Comparison of ENCODE assay signal across 8 cellular contexts in genomic region chr14:32940066-32940651, GRCh38. TPM values are rescaled to one million over a fixed set of nuclear protein-coding genes. Genes with fewer than 3 reads are reported as not detected.
DNase-seq lines count a peak whose midpoint lies in the region; ATAC-seq lines count a peak whose summit lies in the region.

No MANE protein-coding gene starts in this region.

- peaks cover 60% of the 10 kb centered on the region for H3K27me3 Mint-ChIP-seq in dendritic cell treated with granulocyte-macrophage colony-stimulating factor and Interleukin-4, amounts not matched to agents 40 ng/mL and 50 ng/mL, for 4 days
- peaks cover 33 to 93% (median 57%) of the 10 kb centered on the region in 5 donors for H3K27me3 Mint-ChIP-seq in naive thymus-derived CD8-positive, alpha-beta T cell

- H3K4me3 Mint-ChIP-seq in dendritic cell treated with granulocyte-macrophage colony-stimulating factor and Interleukin-4, amounts not matched to agents 40 ng/mL and 50 ng/mL, for 4 days, result peak overlapping the region; percentile 80
- H3K4me3 Mint-ChIP-seq in naive thymus-derived CD8-positive, alpha-beta T cell, result peak overlapping the region; percentile 62 to 89 (median 84)

- H3K4me3 ChIP-seq in effector memory CD4-positive, alpha-beta T cell (ENCODE audit: insufficient read depth, low read depth, low read length, poor library complexity, severe bottlenecking), result no peak overlapping the region

- peak; percentile 67 for DNase-seq in DMS53 (lab: John Stamatoyannopoulos, UW)
- DNase-seq in NCI-H345 (lab: John Stamatoyannopoulos, UW), result peak; percentile 56
- no peak for DNase-seq in naive thymus-derived CD8-positive, alpha-beta T cell
- no peak for DNase-seq in effector memory CD4-positive, alpha-beta T cell
- no peak for DNase-seq in COR-L47 (lab: John Stamatoyannopoulos, UW)
- no peak for DNase-seq in SW 1271 (lab: John Stamatoyannopoulos, UW)

- no peaks in the 10 kb centered on the region for H3K36me3 Mint-ChIP-seq in dendritic cell treated with granulocyte-macrophage colony-stimulating factor and Interleukin-4, amounts not matched to agents 40 ng/mL and 50 ng/mL, for 4 days (ENCODE audit: low read depth)
- peaks cover 0 to 12% (median 9%) of the 10 kb centered on the region in 3 donors for H3K36me3 Mint-ChIP-seq in naive thymus-derived CD8-positive, alpha-beta T cell

- H3K27ac Mint-ChIP-seq in dendritic cell treated with granulocyte-macrophage colony-stimulating factor and Interleukin-4, amounts not matched to agents 40 ng/mL and 50 ng/mL, for 4 days, result no peak overlapping the region
- H3K27ac Mint-ChIP-seq in naive thymus-derived CD8-positive, alpha-beta T cell, result peak overlapping the region in 1 of 10 donors; percentile 36

- no peak overlapping the region for H3K27ac ChIP-seq in effector memory CD4-positive, alpha-beta T cell (ENCODE audit: insufficient read depth, low read length, poor library complexity, severe bottlenecking)

- H3K27me3 ChIP-seq in effector memory CD4-positive, alpha-beta T cell (replicated peaks; ENCODE audit: control insufficient read depth, insufficient read depth, low read length, poor library complexity, severe bottlenecking), result peaks cover 18% of the 10 kb centered on the region

- no peaks in the 10 kb centered on the region for H3K9me3 Mint-ChIP-seq in dendritic cell treated with granulocyte-macrophage colony-stimulating factor and Interleukin-4, amounts not matched to agents 40 ng/mL and 50 ng/mL, for 4 days
- peaks cover 0 to 6% (median 0%) of the 10 kb centered on the region in 9 donors for H3K9me3 Mint-ChIP-seq in naive thymus-derived CD8-positive, alpha-beta T cell

- POLR2A ChIA-PET in naive thymus-derived CD8-positive, alpha-beta T cell (lab: Charles Lee), result interaction anchor here (0.7 kb wide), 1 partner anchor 1915 kb away, joined by 5 read pairs; the partner anchor contains the start of gene AP4S1

- no peaks in the 10 kb centered on the region for H3K9me3 ChIP-seq in effector memory CD4-positive, alpha-beta T cell (ENCODE audit: control insufficient read depth, low read length)

- peaks cover 18% of the 10 kb centered on the region for H3K4me1 Mint-ChIP-seq in dendritic cell treated with granulocyte-macrophage colony-stimulating factor and Interleukin-4, amounts not matched to agents 40 ng/mL and 50 ng/mL, for 4 days (ENCODE audit: low read depth)
- peaks cover 5 to 24% (median 11%) of the 10 kb centered on the region in 4 donors for H3K4me1 Mint-ChIP-seq in naive thymus-derived CD8-positive, alpha-beta T cell

- peaks cover 4% of the 10 kb centered on the region for H3K4me1 ChIP-seq in effector memory CD4-positive, alpha-beta T cell (ENCODE audit: control insufficient read depth, insufficient read depth, low read length, poor library complexity, severe bottlenecking)

- H3K36me3 ChIP-seq in effector memory CD4-positive, alpha-beta T cell (ENCODE audit: control insufficient read depth, insufficient read depth, low read length), result no peaks in the 10 kb centered on the region

- no peak for ATAC-seq in naive thymus-derived CD8-positive, alpha-beta T cell
- no peak for ATAC-seq in GM18870 (IDR thresholded peaks at IDR 0.05; ENCODE audit: unreplicated experiment)

- intact Hi-C loops in dendritic cell treated with granulocyte-macrophage colony-stimulating factor and Interleukin-4, amounts not matched to agents 40 ng/mL and 50 ng/mL, for 4 days (cut with micrococcal nuclease), result no loop called here

RNA-seq across cellular contexts. Expression of gene NPAS3, which starts 1.5 kb away (rescaled TPM):
- not detected for total RNA-seq in naive thymus-derived CD8-positive, alpha-beta T cell
- polyA plus RNA-seq in naive thymus-derived CD8-positive, alpha-beta T cell, result not detected

Comparison
In these comparisons a context has a peak if more than half of its experiments do, and no peak if none do; other contexts are left out.
1. DNase-seq: peak in DMS53 (single experiment) and NCI-H345 (single experiment); none in naive thymus-derived CD8-positive, alpha-beta T cell (0 of 10), effector memory CD4-positive, alpha-beta T cell (0 of 3), COR-L47 (single experiment) and SW 1271 (0 of 2).